Comparison of ENCODE assay signal across 18 cellular contexts in the genomic region with DNA sequence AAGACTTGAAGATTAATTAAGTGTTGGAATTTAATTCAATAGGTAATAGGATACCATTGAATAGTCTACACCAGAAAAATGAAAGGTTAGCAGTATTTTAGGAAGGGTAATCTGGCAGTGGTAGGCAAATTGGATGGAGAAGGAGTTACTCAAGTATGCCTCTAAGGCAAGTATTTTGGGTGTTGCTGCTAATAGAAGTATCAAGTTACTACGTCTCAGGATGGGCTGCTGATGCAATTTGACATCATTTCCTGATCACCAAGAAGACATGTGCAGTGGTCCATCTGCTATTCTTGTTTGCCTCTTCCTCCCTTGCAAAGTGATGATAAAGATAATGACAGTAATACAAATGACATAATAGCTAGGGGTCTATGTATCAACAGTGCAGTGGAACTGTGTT.
DNase-seq lines count a peak whose midpoint lies in the region; ATAC-seq and TF ChIP-seq lines count a peak whose summit lies in the region.
"Had no signal": no experiment of that assay in that cellular context is flagged by ENCODE, and none has a peak within 500 bp of the region (broad histone marks: within the 10 kb centered on the region; RNA-seq: fewer than 3 reads in every experiment).

No MANE protein-coding gene starts in this region.

- H4K20me1 ChIP-seq in OCI-LY7 (ENCODE audit: insufficient read depth, low read length), result no peaks in the 10 kb centered on the region
- H4K20me1 ChIP-seq: BLaER1 treated with 17β-estradiol and CSF1 and Interleukin-3, amounts not matched to agents 10 nM and 100 nM had no signal

- H3K27me3 Mint-ChIP-seq in stimulated activated naive B cell treated with anti-CD40 and anti-IgM and Interleukin-4, amounts not matched to agents 10 μg/mL and 1 μg/mL and 100 μg/mL, for 72 hours, result peaks cover 3 to 9% of the 10 kb centered on the region in 2 donors
- peaks cover 3% of the 10 kb centered on the region for H3K27me3 Mint-ChIP-seq in activated CD4-positive, alpha-beta memory T cell treated with anti-CD3 and anti-CD28 coated beads for 36 hours

- BruUV-seq in A673 (replicated peaks; lab: Mats Ljungman, UMichigan), result no TSS peak
- BruUV-seq in OCI-LY7 (replicated peaks; lab: Mats Ljungman, UMichigan), result no TSS peak

- H3K4me2 ChIP-seq in OCI-LY7 (ENCODE audit: low read length), result peak overlapping the region; percentile 17; the same call in 1 of the 2 replicates
- H3K4me2 ChIP-seq: BLaER1 treated with 17β-estradiol and CSF1 and Interleukin-3, amounts not matched to agents 10 nM and 100 nM had no signal

- intact Hi-C loops in A673 (cut with micrococcal nuclease; ENCODE audit: unreplicated experiment) (no loop called here), OCI-LY7 (cut with micrococcal nuclease; ENCODE audit: unreplicated experiment) (loop anchor here (2.0 kb wide), 1 partner anchor 21 kb away; no protein-coding TSS in a partner anchor), esophagus muscularis mucosa (cut with DNase I) (no loop called here)
- intact Hi-C loops in activated CD4-positive, alpha-beta memory T cell treated with anti-CD3 and anti-CD28 coated beads for 36 hours (cut with micrococcal nuclease), result no loop called here

- H3K27ac ChIP-seq in A673 (ENCODE audit: low read depth, low read length, poor library complexity, severe bottlenecking) (no peak overlapping the region), OCI-LY7 (ENCODE audit: low read depth, low read length, poor library complexity, severe bottlenecking) (no peak overlapping the region), esophagus muscularis mucosa (replicated peaks in 1 of 4) (no peak overlapping the region)
- H3K27ac ChIP-seq: BLaER1 treated with 17β-estradiol and CSF1 and Interleukin-3, amounts not matched to agents 10 nM and 100 nM; Peyer's patch had no signal

- no peaks in the 10 kb centered on the region for H3K9me2 ChIP-seq in OCI-LY7 (ENCODE audit: insufficient read depth, low read length)

- no peak for TF ChIP-seq POLR2A in esophagus muscularis mucosa (IDR thresholded peaks at IDR 0.05; ENCODE audit: low read depth)

- no peaks in the 10 kb centered on the region for H3K4me1 Mint-ChIP-seq in stimulated activated naive B cell treated with anti-CD40 and anti-IgM and Interleukin-4, amounts not matched to agents 10 μg/mL and 1 μg/mL and 100 μg/mL, for 72 hours
- no peaks in the 10 kb centered on the region for H3K4me1 Mint-ChIP-seq in activated CD4-positive, alpha-beta memory T cell treated with anti-CD3 and anti-CD28 coated beads for 36 hours (ENCODE audit: low read depth)

- POLR2A ChIA-PET in A673 (lab: Charles Lee; ENCODE audit: low non-redundant PET), result no interaction called here
- POLR2A ChIA-PET in OCI-LY7 (lab: Charles Lee), result interaction anchor here (0.5 to 1.3 kb wide), 6 partner anchors 8 to 164 kb away, joined by 3 read pairs; no protein-coding TSS in a partner anchor
- POLR2A ChIA-PET in activated CD4-positive, alpha-beta memory T cell treated with anti-CD3 and anti-CD28 coated beads for 36 hours (lab: Charles Lee), result interaction anchor here (0.6 kb wide), 1 partner anchor 20 kb away, joined by 3 read pairs; no protein-coding TSS in a partner anchor

- CTCF ChIA-PET in A673 (lab: Charles Lee) (no interaction called here), OCI-LY7 (lab: Charles Lee; ENCODE audit: unreplicated experiment) (no interaction called here)
- CTCF ChIA-PET in activated CD4-positive, alpha-beta memory T cell treated with anti-CD3 and anti-CD28 coated beads for 36 hours (lab: Charles Lee), result no interaction called here

- no peaks in the 10 kb centered on the region for H3K36me3 Mint-ChIP-seq in stimulated activated naive B cell treated with anti-CD40 and anti-IgM and Interleukin-4, amounts not matched to agents 10 μg/mL and 1 μg/mL and 100 μg/mL, for 72 hours
- H3K36me3 Mint-ChIP-seq in activated CD4-positive, alpha-beta memory T cell treated with anti-CD3 and anti-CD28 coated beads for 36 hours, result no peaks in the 10 kb centered on the region

- H3K4me3 Mint-ChIP-seq in stimulated activated naive B cell treated with anti-CD40 and anti-IgM and Interleukin-4, amounts not matched to agents 10 μg/mL and 1 μg/mL and 100 μg/mL, for 72 hours, result no peak overlapping the region
- H3K4me3 Mint-ChIP-seq in activated CD4-positive, alpha-beta memory T cell treated with anti-CD3 and anti-CD28 coated beads for 36 hours, result no peak overlapping the region
- H3K4me3 Mint-ChIP-seq: H9 had no signal

- H3K27me3 ChIP-seq in A673 (replicated peaks; ENCODE audit: insufficient read depth, low read depth, low read length, poor library complexity) (no peaks in the 10 kb centered on the region), esophagus muscularis mucosa (no peaks in the 10 kb centered on the region)
- H3K27me3 ChIP-seq: BLaER1 treated with 17β-estradiol and CSF1 and Interleukin-3, amounts not matched to agents 10 nM and 100 nM; Peyer's patch had no signal

- peaks cover 0 to 3% of the 10 kb centered on the region in 2 donors for H3K9me3 Mint-ChIP-seq in stimulated activated naive B cell treated with anti-CD40 and anti-IgM and Interleukin-4, amounts not matched to agents 10 μg/mL and 1 μg/mL and 100 μg/mL, for 72 hours
- no peaks in the 10 kb centered on the region for H3K9me3 Mint-ChIP-seq in activated CD4-positive, alpha-beta memory T cell treated with anti-CD3 and anti-CD28 coated beads for 36 hours
- H3K9me3 Mint-ChIP-seq: H9 had no signal

- peak overlapping the region; percentile 62; the same call in 1 of the 2 replicates for H2AFZ ChIP-seq in OCI-LY7 (ENCODE audit: low read length)

- H3K4me1 ChIP-seq in A673 (ENCODE audit: insufficient read depth, low read length, poor library complexity, severe bottlenecking) (peaks cover 11% of the 10 kb centered on the region), OCI-LY7 (ENCODE audit: insufficient read depth, low read length, poor library complexity, severe bottlenecking) (peaks cover 27% of the 10 kb centered on the region), esophagus muscularis mucosa (no peaks in the 10 kb centered on the region)
- H3K4me1 ChIP-seq: Peyer's patch had no signal

- TF ChIP-seq CTCF in A673 (conservative IDR thresholded peaks at IDR 0.05; ENCODE audit: low read depth, low read length) (no peak), HFF-Myc (IDR thresholded peaks at IDR 0.05; ENCODE audit: low read depth, low read length, missing control alignments) (no peak), OCI-LY7 (conservative IDR thresholded peaks at IDR 0.05; ENCODE audit: low read length) (no peak), esophagus muscularis mucosa (IDR thresholded peaks at IDR 0.05) (no peak)

- no peak for TF ChIP-seq EP300 in esophagus muscularis mucosa (IDR thresholded peaks at IDR 0.05)

- ATAC-seq in HG02571 (IDR thresholded peaks at IDR 0.05; ENCODE audit: unreplicated experiment), result no peak
- no peak for ATAC-seq in stimulated activated naive B cell treated with anti-CD40 and anti-IgM and Interleukin-4, amounts not matched to agents 10 μg/mL and 1 μg/mL and 100 μg/mL, for 72 hours (replicated peaks)
- no peak for ATAC-seq in HG03439 (IDR thresholded peaks at IDR 0.05; ENCODE audit: unreplicated experiment)
- ATAC-seq: SK-N-SH treated with all-trans-retinoic acid at 6 μM for 48 hours had no signal

- H3K4me3 ChIP-seq in A673 (ENCODE audit: low read depth, low read length, poor library complexity, severe bottlenecking) (no peak overlapping the region), HFF-Myc (replicated peaks; ENCODE audit: low read depth, low read length) (no peak overlapping the region), OCI-LY7 (ENCODE audit: low read depth, low read length, poor library complexity, severe bottlenecking) (no peak overlapping the region), esophagus muscularis mucosa (no peak overlapping the region)
- H3K4me3 ChIP-seq: BLaER1 treated with 17β-estradiol and CSF1 and Interleukin-3, amounts not matched to agents 10 nM and 100 nM; Peyer's patch had no signal

- H3K79me2 ChIP-seq in OCI-LY7 (ENCODE audit: insufficient read depth, low read depth, low read length), result no peaks in the 10 kb centered on the region

- DNase-seq in A673 (ENCODE audit: low spot score) (peak; percentile 37), HFF-Myc (ENCODE audit: extremely low read depth, low read depth) (peak; percentile 12), OCI-LY7 (ENCODE audit: low spot score) (peak; percentile 58), esophagus muscularis mucosa (ENCODE audit: extremely low spot score) (peak; percentile 14)
- no peak for DNase-seq in stimulated activated naive B cell treated with anti-CD40 and anti-IgM and Interleukin-4, amounts not matched to agents 10 μg/mL and 1 μg/mL and 100 μg/mL, for 72 hours
- DNase-seq in activated CD4-positive, alpha-beta memory T cell treated with anti-CD3 and anti-CD28 coated beads for 36 hours, result no peak
- DNase-seq: H9, NCI-H1105, NCI-H1694 treated with DMSO at 0.1 percent for 48 hours, NCI-H2107, NCI-H446, NCI-H748 treated with DMSO at 0.1 percent for 48 hours, Peyer's patch, Right ventricle myocardium superior had no signal

- no peak overlapping the region for H3K27ac Mint-ChIP-seq in stimulated activated naive B cell treated with anti-CD40 and anti-IgM and Interleukin-4, amounts not matched to agents 10 μg/mL and 1 μg/mL and 100 μg/mL, for 72 hours
- H3K27ac Mint-ChIP-seq in activated CD4-positive, alpha-beta memory T cell treated with anti-CD3 and anti-CD28 coated beads for 36 hours, result no peak overlapping the region
- H3K27ac Mint-ChIP-seq: H9 had no signal

- 62% methylated on average over 1 of the region's 1 CpG for WGBS in esophagus muscularis mucosa

- H3K9me3 ChIP-seq in A673 (ENCODE audit: low read depth, low read length, poor library complexity, severe bottlenecking) (peaks cover 3% of the 10 kb centered on the region), OCI-LY7 (ENCODE audit: low read length) (0 out of 2 replicates have a peak, but pooled peaks cover 5% of the 10 kb centered on the region), esophagus muscularis mucosa (peaks cover 0 to 9% (median 2%) of the 10 kb centered on the region in 4 donors)
- H3K9me3 ChIP-seq: Peyer's patch had no signal

- no peaks in the 10 kb centered on the region for H3K36me3 ChIP-seq in A673 (ENCODE audit: insufficient read depth, low read length, poor library complexity, severe bottlenecking)
- H3K36me3 ChIP-seq in OCI-LY7 (ENCODE audit: insufficient read depth, low read length), result no peaks in the 10 kb centered on the region
- no peaks in the 10 kb centered on the region for H3K36me3 ChIP-seq in esophagus muscularis mucosa
- H3K36me3 ChIP-seq: BLaER1 treated with 17β-estradiol and CSF1 and Interleukin-3, amounts not matched to agents 10 nM and 100 nM; Peyer's patch had no signal

Comparison
In these comparisons a context has a peak if more than half of its experiments do, and no peak if none do; other contexts are left out.
1. DNase-seq: peak in A673 (single experiment), HFF-Myc (single experiment), OCI-LY7 (single experiment) and esophagus muscularis mucosa (single experiment); none in stimulated activated naive B cell treated with anti-CD40 and anti-IgM and Interleukin-4, amounts not matched to agents 10 μg/mL and 1 μg/mL and 100 μg/mL, for 72 hours (single experiment) and activated CD4-positive, alpha-beta memory T cell treated with anti-CD3 and anti-CD28 coated beads for 36 hours (single experiment).